Comparison of ENCODE assay signal across 9 cellular contexts in genomic region chr2:75608684-75609333, GRCh38. TPM values are rescaled to one million over a fixed set of nuclear protein-coding genes. Genes with fewer than 3 reads are reported as not detected.
DNase-seq lines count a peak whose midpoint lies in the region; ATAC-seq and TF ChIP-seq lines count a peak whose summit lies in the region.
"Had no signal": no experiment of that assay in that cellular context is flagged by ENCODE, and none has a peak within 500 bp of the region (broad histone marks: within the 10 kb centered on the region; RNA-seq: fewer than 3 reads in every experiment).

No MANE protein-coding gene starts in this region.

- WGBS in gastroesophageal sphincter (ENCODE audit: low coverage in 1 of 2), 2 donors = 12% methylated on average over 12 of the region's 25 CpGs; no CpG with 5 or more reads in 1 of the 2 donors

- peaks cover 18% of the 10 kb centered on the region for H3K4me1 Mint-ChIP-seq in type B pancreatic cell (ENCODE audit: unreplicated experiment)

- TF ChIP-seq EP300 in gastroesophageal sphincter (IDR thresholded peaks at IDR 0.05) = no peak

- H3K4me1 ChIP-seq in OCI-LY1 (ENCODE audit: insufficient read depth, low read length, severe bottlenecking) = no peaks in the 10 kb centered on the region
- peaks cover 0 to 4% (median 0%) of the 10 kb centered on the region in 3 donors for H3K4me1 ChIP-seq in gastroesophageal sphincter
- H3K4me1 ChIP-seq in neutrophil (ENCODE audit: control insufficient read depth in 1 of 2, insufficient read depth in 1 of 2, low read depth in 1 of 2, low read length in 1 of 2) = no peaks in the 10 kb centered on the region

- ATAC-seq in GM19351 (IDR thresholded peaks at IDR 0.05; ENCODE audit: unreplicated experiment) (peak; percentile 82), HG03460 (IDR thresholded peaks at IDR 0.05; ENCODE audit: unreplicated experiment) (peak; percentile 83), gastroesophageal sphincter (peak; percentile 46)

- H3K27me3 ChIP-seq in OCI-LY1 (ENCODE audit: insufficient read depth, low read length) (no peaks in the 10 kb centered on the region), gastroesophageal sphincter (peaks cover 83% of the 10 kb centered on the region), neutrophil (peaks cover 70% of the 10 kb centered on the region)

- H3K4me3 Mint-ChIP-seq in type B pancreatic cell = peak overlapping the region; percentile 73
- H3K4me3 Mint-ChIP-seq: dendritic cell treated with granulocyte-macrophage colony-stimulating factor and Interleukin-4, amounts not matched to agents 40 ng/mL and 50 ng/mL, for 4 days had no signal

- no peak overlapping the region for H3K4me3 ChIP-seq in OCI-LY1 (ENCODE audit: low read depth, low read length, poor library complexity, severe bottlenecking)
- no peak overlapping the region for H3K4me3 ChIP-seq in gastroesophageal sphincter
- no peak overlapping the region for H3K4me3 ChIP-seq in neutrophil (ENCODE audit: low read depth in 1 of 2, low read length in 1 of 2)

- no peak overlapping the region for H3K27ac ChIP-seq in OCI-LY1 (ENCODE audit: low read depth, low read length, poor library complexity, severe bottlenecking)
- H3K27ac ChIP-seq in gastroesophageal sphincter = no peak overlapping the region
- no peak overlapping the region for H3K27ac ChIP-seq in neutrophil

- DNase-seq in COLO829 (ENCODE audit: low spot score) (peak; percentile 88), type B pancreatic cell (ENCODE audit: extremely low spot score, unreplicated experiment) (peak; percentile 81)
- DNase-seq in activated T-helper 1 cell treated with anti-CD3 and anti-CD28 coated beads, Interleukin-2, amount 50 U/mL, for 16 hours (ENCODE audit: low read depth in 1 of 2, low spot score in 1 of 2) = peak; percentile 9 to 17

- H3K9ac ChIP-seq in OCI-LY1 (ENCODE audit: low read length) = no peak overlapping the region

- H3K4me2 ChIP-seq in OCI-LY1 (ENCODE audit: low read length) = no peak overlapping the region

- H3K9me2 ChIP-seq in OCI-LY1 (ENCODE audit: low read depth, low read length) = no peaks in the 10 kb centered on the region

- H3F3A ChIP-seq in OCI-LY1 (ENCODE audit: insufficient read depth, low read length) = no peaks in the 10 kb centered on the region

- no peaks in the 10 kb centered on the region for H3K79me2 ChIP-seq in OCI-LY1 (ENCODE audit: insufficient read depth, low read length)

- TF ChIP-seq CTCF in OCI-LY1 (IDR thresholded peaks at IDR 0.05; ENCODE audit: low read length) (peak; percentile 94), gastroesophageal sphincter (IDR thresholded peaks at IDR 0.05) (peak; percentile 40 to 84 (median 62)), neutrophil (IDR thresholded peaks at IDR 0.05) (peak; percentile 66), type B pancreatic cell (conservative IDR thresholded peaks at IDR 0.05) (peak; percentile 99)

- no peaks in the 10 kb centered on the region for H3K36me3 ChIP-seq in OCI-LY1 (ENCODE audit: insufficient read depth, low read length)
- H3K36me3 ChIP-seq in gastroesophageal sphincter = no peaks in the 10 kb centered on the region
- H3K36me3 ChIP-seq in neutrophil = no peaks in the 10 kb centered on the region

- peaks cover 6% of the 10 kb centered on the region for H3K9me3 Mint-ChIP-seq in type B pancreatic cell
- H3K9me3 Mint-ChIP-seq: dendritic cell treated with granulocyte-macrophage colony-stimulating factor and Interleukin-4, amounts not matched to agents 40 ng/mL and 50 ng/mL, for 4 days had no signal

- H2AFZ ChIP-seq in OCI-LY1 (ENCODE audit: low read length) = no peak overlapping the region

- H3K27ac Mint-ChIP-seq in type B pancreatic cell = peak overlapping the region; percentile 33
- H3K27ac Mint-ChIP-seq: dendritic cell treated with granulocyte-macrophage colony-stimulating factor and Interleukin-4, amounts not matched to agents 40 ng/mL and 50 ng/mL, for 4 days had no signal

- peaks cover 39% of the 10 kb centered on the region for H3K27me3 Mint-ChIP-seq in type B pancreatic cell

- no peaks in the 10 kb centered on the region for H3K9me3 ChIP-seq in OCI-LY1 (ENCODE audit: low read length)
- no peaks in the 10 kb centered on the region for H3K9me3 ChIP-seq in gastroesophageal sphincter
- no peaks in the 10 kb centered on the region for H3K9me3 ChIP-seq in neutrophil

- H4K20me1 ChIP-seq in OCI-LY1 (ENCODE audit: insufficient read depth, low read length) = no peaks in the 10 kb centered on the region

- H3K36me3 Mint-ChIP-seq in type B pancreatic cell = peaks cover 3% of the 10 kb centered on the region

- no peak for TF ChIP-seq POLR2A in gastroesophageal sphincter (IDR thresholded peaks at IDR 0.05)

RNA-seq across cellular contexts. Expression of gene MRPL19, which starts 37.8 kb away (rescaled TPM):
- total RNA-seq in gastroesophageal sphincter = 10 to 100 TPM; 33.4 to 54.5 (median 50.5) TPM
- total RNA-seq in type B pancreatic cell (ENCODE audit: low replicate concordance) = 47.8 and 55.8 TPM in 2 replicates

RNA-seq across cellular contexts. Expression of gene EVA1A, which starts 48.1 kb away (rescaled TPM):
- total RNA-seq in gastroesophageal sphincter (under 1 TPM in 1 of 4 donors, not detected in 3; 0.74 TPM), type B pancreatic cell (ENCODE audit: low replicate concordance) (10.8 and 13.5 TPM in 2 replicates)

Comparison
In these comparisons a context has a peak if more than half of its experiments do, and no peak if none do; other contexts are left out.
1. DNase-seq: peak in every context shown above with its lines; median percentile 88 in COLO829; 81 in type B pancreatic cell; 13 in activated T-helper 1 cell treated with anti-CD3 and anti-CD28 coated beads, Interleukin-2, amount 50 U/mL, for 16 hours.